ENCODE assay signal across 25 cellular contexts in the genomic region with DNA sequence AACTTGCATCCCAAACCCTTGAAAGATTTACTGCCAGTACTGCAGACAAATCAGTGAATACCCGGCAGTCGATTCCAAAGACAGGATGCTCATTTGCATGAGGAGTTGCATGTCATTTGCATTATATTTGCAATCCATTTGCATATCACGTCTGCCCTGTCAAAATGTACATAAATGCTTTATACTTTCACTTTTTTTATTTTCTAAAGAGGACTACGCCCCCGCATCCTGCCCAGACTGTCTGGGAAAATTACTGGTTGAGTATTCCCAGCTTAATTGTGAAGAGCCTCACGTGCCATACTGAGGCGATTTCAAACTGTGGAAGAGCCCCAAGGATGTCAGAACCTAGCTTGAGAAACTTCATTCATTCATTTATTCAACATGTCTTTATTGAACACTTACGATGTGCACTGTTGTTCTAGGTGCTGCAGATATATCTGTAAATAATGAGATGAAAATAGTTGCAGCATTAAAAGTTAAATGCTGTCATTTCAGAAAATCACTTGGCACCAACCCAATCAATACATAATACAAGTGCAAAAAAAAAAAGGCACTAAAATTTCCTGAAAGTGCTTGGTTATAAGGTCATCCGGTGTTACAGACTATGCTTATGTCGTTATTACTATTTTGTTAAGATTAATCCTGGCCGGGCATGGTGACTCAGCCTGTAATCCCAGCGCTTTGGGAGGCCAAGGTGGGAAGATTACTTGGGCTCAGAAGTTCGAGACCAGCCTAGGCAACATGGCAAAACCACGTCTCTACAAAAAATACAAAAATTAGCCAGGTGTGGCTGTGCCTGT. TPM values are rescaled to one million over a fixed set of nuclear protein-coding genes. Genes with fewer than 3 reads are reported as not detected.
A peak's percentile ranks its signal among the peaks of the same experiment; 100 is the strongest.
DNase-seq lines count a peak whose midpoint lies in the region; ATAC-seq and TF ChIP-seq lines count a peak whose summit lies in the region.
"Had no signal": no experiment of that assay in that cellular context is flagged by ENCODE, and none has a peak within 500 bp of the region (broad histone marks: within the 10 kb centered on the region; RNA-seq: fewer than 3 reads in every experiment).

No MANE protein-coding gene starts in this region.

- no peaks in the 10 kb centered on the region for H3K4me1 Mint-ChIP-seq in activated CD8-positive, alpha-beta memory T cell treated with anti-CD3 and anti-CD28 coated beads, Interleukin-2, amount 10 ng/mL, durations not matched to agents 7 days and 5 days
- H3K4me1 Mint-ChIP-seq in endothelial cell (ENCODE audit: unreplicated experiment), result no peaks in the 10 kb centered on the region

- H4K5ac ChIP-seq in IMR-90 (ENCODE audit: low read depth, low read length), result no peak overlapping the region

- CTCF ChIA-PET in IMR-90 (lab: Yijun Ruan, JAX), result interaction anchor here (1.0 kb wide), 1 partner anchor 11 kb away, joined by 4 read pairs; no protein-coding TSS in a partner anchor
- CTCF ChIA-PET in activated CD8-positive, alpha-beta memory T cell treated with anti-CD3 and anti-CD28 coated beads, Interleukin-2, amount 10 ng/mL, durations not matched to agents 7 days and 5 days (lab: Charles Lee), result no interaction called here

- no peak for TF ChIP-seq RAD21 in IMR-90 (IDR thresholded peaks at IDR 0.05; ENCODE audit: low read length)

- H4K20me1 ChIP-seq in IMR-90 (ENCODE audit: insufficient read depth, low read length), result no peaks in the 10 kb centered on the region
- H4K20me1 ChIP-seq: BLaER1 treated with 17β-estradiol and CSF1 and Interleukin-3, amounts not matched to agents 10 nM and 100 nM had no signal

- no peak overlapping the region for H2BK20ac ChIP-seq in IMR-90 (ENCODE audit: low read depth, low read length)

- no peak for ATAC-seq in IMR-90 (ENCODE audit: low read depth)
- ATAC-seq in GM18505 (IDR thresholded peaks at IDR 0.05; ENCODE audit: unreplicated experiment), result no peak
- ATAC-seq in activated CD8-positive, alpha-beta memory T cell treated with anti-CD3 and anti-CD28 coated beads, Interleukin-2, amount 10 ng/mL, durations not matched to agents 7 days and 5 days, result no peak
- ATAC-seq: mucosa of descending colon had no signal

- WGBS in IMR-90 (ENCODE audit: extremely low coverage in 2 of 2, insufficient read length in 1 of 2), 2 experiments, result 60% methylated on average over 4 of the region's 14 CpGs; no CpG with 5 or more reads in 1 of the 2 experiments

- H3K36me3 Mint-ChIP-seq in activated CD8-positive, alpha-beta memory T cell treated with anti-CD3 and anti-CD28 coated beads, Interleukin-2, amount 10 ng/mL, durations not matched to agents 7 days and 5 days, result peaks cover 2% of the 10 kb centered on the region
- peaks cover 3% of the 10 kb centered on the region for H3K36me3 Mint-ChIP-seq in endothelial cell (ENCODE audit: low read depth, unreplicated experiment)

- no peak overlapping the region for H2AFZ ChIP-seq in IMR-90 (replicated peaks; ENCODE audit: low read length, poor library complexity)

- H3K18ac ChIP-seq in IMR-90 (ENCODE audit: low read depth, low read length), result no peak overlapping the region

- no peaks in the 10 kb centered on the region for H3K9me1 ChIP-seq in IMR-90 (ENCODE audit: insufficient read depth, low read length)

- no peak overlapping the region for H4K91ac ChIP-seq in IMR-90 (ENCODE audit: insufficient read depth, low read depth, low read length)

- H2BK15ac ChIP-seq in IMR-90 (ENCODE audit: low read depth, low read length), result no peak overlapping the region

- no peak overlapping the region for H3K4me2 ChIP-seq in IMR-90 (ENCODE audit: low read depth, low read length)
- H3K4me2 ChIP-seq: BLaER1 treated with 17β-estradiol and CSF1 and Interleukin-3, amounts not matched to agents 10 nM and 100 nM had no signal

- H3K4ac ChIP-seq in IMR-90 (ENCODE audit: low read depth, low read length), result no peak overlapping the region

- H3K27ac ChIP-seq in IMR-90 (ENCODE audit: insufficient read depth, low read length), result no peak overlapping the region
- H3K27ac ChIP-seq: BLaER1 treated with 17β-estradiol and CSF1 and Interleukin-3, amounts not matched to agents 10 nM and 100 nM; cardiac muscle cell; right lobe of liver; SJSA1 had no signal

- no peak overlapping the region for H3K14ac ChIP-seq in IMR-90 (replicated peaks; ENCODE audit: low read depth, low read length)

- 0 out of 2 replicates have a peak, but pooled peaks cover 1% of the 10 kb centered on the region for H3K9me3 ChIP-seq in IMR-90 (ENCODE audit: control insufficient read depth, insufficient read depth, low read length)
- H3K9me3 ChIP-seq: mucosa of descending colon, right lobe of liver, SJSA1 had no signal

- no peak for TF ChIP-seq CTCF in IMR-90 (conservative IDR thresholded peaks at IDR 0.05; ENCODE audit: low read depth, low read length)
- no peak for TF ChIP-seq CTCF in astrocyte of the spinal cord (IDR thresholded peaks at IDR 0.05; ENCODE audit: low read depth, low read length)
- no peak for TF ChIP-seq CTCF in fibroblast of villous mesenchyme (IDR thresholded peaks at IDR 0.05; ENCODE audit: insufficient read depth, low read depth, low read length)
- no peak for TF ChIP-seq CTCF in endothelial cell (IDR thresholded peaks at IDR 0.05; ENCODE audit: unreplicated experiment)

- dilution Hi-C loops in IMR-90 (cut with HindIII; ENCODE audit: low sequenced_read_pairs, unreplicated experiment), result no loop called here

- POLR2A ChIA-PET in IMR-90 (lab: Charles Lee; ENCODE audit: unreplicated experiment), result no interaction called here

- no peak overlapping the region for H2AK5ac ChIP-seq in IMR-90 (ENCODE audit: low read depth, low read length)

- no peak overlapping the region for H3K9ac ChIP-seq in IMR-90 (ENCODE audit: low read depth, low read length)
- H3K9ac ChIP-seq: BLaER1 treated with 17β-estradiol and CSF1 and Interleukin-3, amounts not matched to agents 10 nM and 100 nM had no signal

- peaks cover 7% of the 10 kb centered on the region for H3K27me3 ChIP-seq in IMR-90 (ENCODE audit: control insufficient read depth, insufficient read depth, low read length)
- H3K27me3 ChIP-seq: BLaER1 treated with 17β-estradiol and CSF1 and Interleukin-3, amounts not matched to agents 10 nM and 100 nM; cardiac muscle cell; right lobe of liver had no signal

- H3K4me3 Mint-ChIP-seq in activated CD8-positive, alpha-beta memory T cell treated with anti-CD3 and anti-CD28 coated beads, Interleukin-2, amount 10 ng/mL, durations not matched to agents 7 days and 5 days, result no peak overlapping the region
- no peak overlapping the region for H3K4me3 Mint-ChIP-seq in endothelial cell (ENCODE audit: unreplicated experiment)
- H3K4me3 Mint-ChIP-seq: activated naive CD4-positive, alpha-beta T cell treated with anti-CD3 and anti-CD28 coated beads for 36 hours had no signal

- no peaks in the 10 kb centered on the region for H3K79me1 ChIP-seq in IMR-90 (ENCODE audit: low read depth in 1 of 2, low read length in 2 of 2)

- no peak overlapping the region for H2AK9ac ChIP-seq in IMR-90 (replicated peaks; ENCODE audit: low read depth, low read length, poor library complexity)

- H3K27me3 Mint-ChIP-seq in activated CD8-positive, alpha-beta memory T cell treated with anti-CD3 and anti-CD28 coated beads, Interleukin-2, amount 10 ng/mL, durations not matched to agents 7 days and 5 days, result no peaks in the 10 kb centered on the region
- H3K27me3 Mint-ChIP-seq in endothelial cell (ENCODE audit: unreplicated experiment), result no peaks in the 10 kb centered on the region

- BruUV-seq in IMR-90 (replicated peaks; lab: Mats Ljungman, UMichigan), result no TSS peak

- no peaks in the 10 kb centered on the region for H3K9me3 Mint-ChIP-seq in activated CD8-positive, alpha-beta memory T cell treated with anti-CD3 and anti-CD28 coated beads, Interleukin-2, amount 10 ng/mL, durations not matched to agents 7 days and 5 days (ENCODE audit: low read depth)
- peaks cover 4% of the 10 kb centered on the region for H3K9me3 Mint-ChIP-seq in endothelial cell (ENCODE audit: unreplicated experiment)
- H3K9me3 Mint-ChIP-seq: activated naive CD4-positive, alpha-beta T cell treated with anti-CD3 and anti-CD28 coated beads for 36 hours had no signal

- no peaks in the 10 kb centered on the region for H3K4me1 ChIP-seq in IMR-90 (ENCODE audit: control insufficient read depth, insufficient read depth, low read length)
- H3K4me1 ChIP-seq: right lobe of liver, SJSA1 had no signal

- DNase-seq in IMR-90 (no peak), astrocyte of the spinal cord (ENCODE audit: low read depth, low spot score) (peak; percentile 8), fibroblast of villous mesenchyme (ENCODE audit: low read depth) (peak; percentile 40), pulmonary artery endothelial cell (ENCODE audit: low read depth, low spot score) (peak; percentile 53), NCI-H1105 (lab: John Stamatoyannopoulos, UW) (no peak), endothelial cell (ENCODE audit: low spot score) (no peak)
- no peak for DNase-seq in activated CD8-positive, alpha-beta memory T cell treated with anti-CD3 and anti-CD28 coated beads, Interleukin-2, amount 10 ng/mL, durations not matched to agents 7 days and 5 days
- DNase-seq: activated CD4-positive, alpha-beta T cell treated with anti-CD3 and anti-CD28 coated beads, Interleukin-2, amount 50 U/mL, for 4 hours; activated naive CD4-positive, alpha-beta T cell treated with anti-CD3 and anti-CD28 coated beads for 36 hours; cortex of kidney; GDM1; kidney; mucosa of descending colon; NCI-H1417 treated with DMSO at 0.1 percent for 48 hours; NCI-H2081; NCI-H226; NCI-H774; right lobe of liver; RPMI8226; stimulated activated CD4-positive, alpha-beta T cell treated with anti-CD3 and anti-CD28 coated beads, Interleukin-4, amount 100 ng/mL, for 1 hour; T-helper 1 cell had no signal

- no peak overlapping the region for H3K23ac ChIP-seq in IMR-90 (ENCODE audit: low read depth, low read length)

- TF ChIP-seq POLR2A in IMR-90 (IDR thresholded peaks at IDR 0.05; ENCODE audit: low read depth, low read length), result no peak
- TF ChIP-seq POLR2A in GM18505 (IDR thresholded peaks at IDR 0.05; ENCODE audit: borderline replicate concordance, extremely low read depth, insufficient read depth, insufficient read length), result no peak

- H3K36me3 ChIP-seq in IMR-90 (ENCODE audit: control insufficient read depth, insufficient read depth, low read length), result no peaks in the 10 kb centered on the region
- H3K36me3 ChIP-seq: BLaER1 treated with 17β-estradiol and CSF1 and Interleukin-3, amounts not matched to agents 10 nM and 100 nM; cardiac muscle cell; right lobe of liver; SJSA1 had no signal

- in situ Hi-C loops in IMR-90 (cut with MboI; ENCODE audit: low sequenced_read_pairs) (no loop called here), astrocyte of the spinal cord (cut with HindIII; ENCODE audit: low sequenced_read_pairs) (no loop called here)

- no peak overlapping the region for H3K27ac Mint-ChIP-seq in activated CD8-positive, alpha-beta memory T cell treated with anti-CD3 and anti-CD28 coated beads, Interleukin-2, amount 10 ng/mL, durations not matched to agents 7 days and 5 days
- H3K27ac Mint-ChIP-seq in endothelial cell (ENCODE audit: unreplicated experiment), result no peak overlapping the region
- H3K27ac Mint-ChIP-seq: activated naive CD4-positive, alpha-beta T cell treated with anti-CD3 and anti-CD28 coated beads for 36 hours had no signal

- no peak overlapping the region for H2BK5ac ChIP-seq in IMR-90 (ENCODE audit: low read depth, low read length, poor library complexity, severe bottlenecking)

- no peak overlapping the region for H2BK120ac ChIP-seq in IMR-90 (ENCODE audit: low read depth, low read length)

- H3K4me3 ChIP-seq in IMR-90 (ENCODE audit: insufficient read depth, low read depth, low read length) (no peak overlapping the region), astrocyte of the spinal cord (ENCODE audit: low read depth, low read length) (no peak overlapping the region), fibroblast of villous mesenchyme (ENCODE audit: low read depth, low read length) (no peak overlapping the region)
- H3K4me3 ChIP-seq: BLaER1 treated with 17β-estradiol and CSF1 and Interleukin-3, amounts not matched to agents 10 nM and 100 nM; cardiac muscle cell; mucosa of descending colon; right lobe of liver; SJSA1 had no signal

- no peak overlapping the region for H4K8ac ChIP-seq in IMR-90 (ENCODE audit: low read depth in 2 of 2, low read length in 2 of 2)

- intact Hi-C loops in IMR-90 (cut with micrococcal nuclease), result no loop called here

- no peak overlapping the region for H3K56ac ChIP-seq in IMR-90 (ENCODE audit: extremely low read depth, insufficient read depth, low read length)

RNA-seq across cellular contexts. Expression of gene SIL1, which starts 17.2 kb away (rescaled TPM):
- total RNA-seq in IMR-90 (2012; rRNA removed) (56.1 and 61.4 TPM in 2 replicates), fibroblast of villous mesenchyme (53.5 and 57.0 TPM in 2 replicates), pulmonary artery endothelial cell (55.4 and 64.9 TPM in 2 replicates), endothelial cell (ENCODE audit: unreplicated experiment) (35.6 TPM)
- polyA plus RNA-seq in IMR-90 (2012; rRNA removed), result 66.0 and 80.7 TPM in 2 replicates
- 76.2 and 95.1 TPM in 2 replicates for polyA plus RNA-seq in IMR-90 (2012; cell fraction: cytosol; rRNA removed)
- 22.3 and 55.0 TPM in 2 replicates for polyA plus RNA-seq in IMR-90 (2012; cell fraction: nucleus; rRNA removed; ENCODE audit: low replicate concordance)
- 10 to 100 TPM; 23.9 to 24.5 TPM for total RNA-seq in activated CD8-positive, alpha-beta memory T cell treated with anti-CD3 and anti-CD28 coated beads, Interleukin-2, amount 10 ng/mL, durations not matched to agents 7 days and 5 days

Comparison
In these comparisons a context has a peak if more than half of its experiments do, and no peak if none do; other contexts are left out.
1. DNase-seq: peak in astrocyte of the spinal cord (single experiment), fibroblast of villous mesenchyme (single experiment) and pulmonary artery endothelial cell (single experiment); none in IMR-90 (single experiment), NCI-H1105 (single experiment), activated CD8-positive, alpha-beta memory T cell treated with anti-CD3 and anti-CD28 coated beads, Interleukin-2, amount 10 ng/mL, durations not matched to agents 7 days and 5 days (single experiment) and endothelial cell (single experiment).